ENCODE assay signal across 1 cellular context in genomic region chr10:34397324-34397723, GRCh38.
TF ChIP-seq lines count a peak whose summit lies in the region.

No MANE protein-coding gene starts in this region.

TF ChIP-seq in WTC11, 78 proteins besides CTCF, POLR2A, EP300 and RAD21 (continued from another document):
- TF ChIP-seq ATF6 (CRISPR knock-in tag; IDR thresholded peaks at IDR 0.05) = no peak
- no peak for TF ChIP-seq MLX (CRISPR knock-in tag; IDR thresholded peaks at IDR 0.05)
- no peak for TF ChIP-seq ATF2 (CRISPR knock-in tag; IDR thresholded peaks at IDR 0.05; ENCODE audit: borderline replicate concordance, low read depth)
- no peak for TF ChIP-seq USF2 (CRISPR knock-in tag; IDR thresholded peaks at IDR 0.05)
- TF ChIP-seq ZNF138 (CRISPR knock-in tag; conservative IDR thresholded peaks at IDR 0.05) = no peak
- TF ChIP-seq USF1 (CRISPR knock-in tag; IDR thresholded peaks at IDR 0.05) = no peak
